In genomic region chr15:98715890-98716443, GRCh38 we compare ENCODE assay signal across 17 cellular contexts.
DNase-seq lines count a peak whose midpoint lies in the region; ATAC-seq, FAIRE-seq and TF ChIP-seq lines count a peak whose summit lies in the region.
"Had no signal": no experiment of that assay in that cellular context is flagged by ENCODE, and none has a peak within 500 bp of the region (broad histone marks: within the 10 kb centered on the region; RNA-seq: fewer than 3 reads in every experiment).

No MANE protein-coding gene starts in this region.

- CTCF ChIA-PET in WTC11 (lab: Charles Lee): no interaction called here

- peaks cover 11% of the 10 kb centered on the region for H3K9me3 Mint-ChIP-seq in WTC11

- H3K36me3 ChIP-seq in heart left ventricle (peaks cover 0 to 9% (median 0%) of the 10 kb centered on the region in 9 donors), left ventricle myocardium inferior (peaks cover 11% of the 10 kb centered on the region), tibial artery (peaks cover 7 to 16% (median 12%) of the 10 kb centered on the region in 3 donors), tibial nerve (peaks cover 0 to 14% (median 0%) of the 10 kb centered on the region in 3 donors), kidney (ENCODE audit: control insufficient read depth in 1 of 2, insufficient read depth in 2 of 2, low read length in 2 of 2) (peaks cover 0 to 7% of the 10 kb centered on the region in 2 donors)

- TF ChIP-seq POLR2A in heart left ventricle (IDR thresholded peaks at IDR 0.05) (no peak), tibial nerve (IDR thresholded peaks at IDR 0.05) (no peak)

- H3K27me3 Mint-ChIP-seq in WTC11 (ENCODE audit: low read depth): no peaks in the 10 kb centered on the region

- POLR2A ChIA-PET in WTC11 (lab: Charles Lee): no interaction called here

- no peak for FAIRE-seq in kidney (lab: Jason Lieb, UNC)
- FAIRE-seq: endothelial cell of umbilical vein had no signal

- intact Hi-C loops in heart left ventricle (cut with DNase I) (loop anchor here in 2 of 10 donors (5.0 kb wide), 2 partner anchors 44 to 64 kb away; no protein-coding TSS in a partner anchor), Right ventricle myocardium inferior (cut with DNase I) (no loop called here), left ventricle myocardium inferior (cut with micrococcal nuclease) (no loop called here), tibial artery (cut with DNase I; ENCODE audit: low total_unique reads) (no loop called here), kidney (cut with DNase I) (no loop called here)

- H3K27ac ChIP-seq in heart left ventricle: peak overlapping the region; percentile 61 to 96 (median 88)
- H3K27ac ChIP-seq in left ventricle myocardium inferior (replicated peaks): peak overlapping the region; percentile 90
- H3K27ac ChIP-seq in tibial artery: peak overlapping the region; percentile 62 to 76
- H3K27ac ChIP-seq in tibial nerve: peak overlapping the region in 2 of 4 donors; percentile 37 to 43
- H3K27ac ChIP-seq in kidney (ENCODE audit: low read depth in 2 of 2, low read length in 2 of 2): no peak overlapping the region
- H3K27ac ChIP-seq: parathyroid adenoma had no signal

- no peak overlapping the region for H3K4me3 Mint-ChIP-seq in WTC11

- H3K9me3 ChIP-seq in heart left ventricle (peaks cover 0 to 12% (median 5%) of the 10 kb centered on the region in 12 donors), left ventricle myocardium inferior (replicated peaks) (peaks cover 8% of the 10 kb centered on the region), tibial artery (peaks cover 0 to 3% (median 0%) of the 10 kb centered on the region in 3 donors), tibial nerve (peaks cover 0 to 11% (median 0%) of the 10 kb centered on the region in 4 donors), kidney (ENCODE audit: control insufficient read depth in 1 of 2, low read length in 2 of 2) (peaks cover 0 to 4% of the 10 kb centered on the region in 2 donors)
- H3K9me3 ChIP-seq: BE2C had no signal

- H3K4me3 ChIP-seq in heart left ventricle: no peak overlapping the region
- H3K4me3 ChIP-seq in left ventricle myocardium inferior: no peak overlapping the region
- H3K4me3 ChIP-seq in tibial artery: no peak overlapping the region
- H3K4me3 ChIP-seq in tibial nerve: no peak overlapping the region
- no peak overlapping the region for H3K4me3 ChIP-seq in kidney (ENCODE audit: low read length in 2 of 2)

- TF ChIP-seq CTCF in heart left ventricle (IDR thresholded peaks at IDR 0.05) (no peak), WTC11 (IDR thresholded peaks at IDR 0.05) (no peak), left ventricle myocardium inferior (IDR thresholded peaks at IDR 0.05; ENCODE audit: borderline replicate concordance) (no peak), tibial artery (IDR thresholded peaks at IDR 0.05) (no peak), tibial nerve (IDR thresholded peaks at IDR 0.05) (no peak), kidney (IDR thresholded peaks at IDR 0.05; ENCODE audit: borderline replicate concordance, extremely low read depth, insufficient read depth) (no peak)

- ATAC-seq in heart left ventricle (no peak), Right ventricle myocardium inferior (no peak), WTC11 (no peak)

- 69 to 84% (median 72%) methylated on average over 9 of the region's 9 CpGs for WGBS in heart left ventricle, 4 donors
- 82 to 88% methylated on average over 9 of the region's 9 CpGs for WGBS in tibial nerve, 2 donors

- peak overlapping the region; percentile 48 for H3K27ac Mint-ChIP-seq in WTC11

- no peak for TF ChIP-seq EP300 in tibial nerve (IDR thresholded peaks at IDR 0.05)

- peaks cover 94% of the 10 kb centered on the region for H3K4me1 Mint-ChIP-seq in WTC11

- H3K9ac ChIP-seq in kidney (ENCODE audit: low read length in 2 of 2): no peak overlapping the region
- H3K9ac ChIP-seq: parathyroid adenoma had no signal

- H3K27me3 ChIP-seq in heart left ventricle: no peaks in the 10 kb centered on the region
- H3K27me3 ChIP-seq in left ventricle myocardium inferior (ENCODE audit: low read depth): no peaks in the 10 kb centered on the region
- H3K27me3 ChIP-seq in tibial artery: no peaks in the 10 kb centered on the region
- no peaks in the 10 kb centered on the region for H3K27me3 ChIP-seq in tibial nerve
- H3K27me3 ChIP-seq: BE2C had no signal

- H3K36me3 Mint-ChIP-seq in WTC11: peaks cover 14% of the 10 kb centered on the region

- H3K4me1 ChIP-seq in heart left ventricle (peaks cover 0 to 86% (median 53%) of the 10 kb centered on the region in 12 donors), left ventricle myocardium inferior (peaks cover 89% of the 10 kb centered on the region), tibial artery (peaks cover 3 to 85% (median 76%) of the 10 kb centered on the region in 4 donors), tibial nerve (peaks cover 0 to 80% (median 37%) of the 10 kb centered on the region in 4 donors), kidney (ENCODE audit: control insufficient read depth in 1 of 2, insufficient read depth in 1 of 2, low read depth in 1 of 2, low read length in 2 of 2) (peaks cover 13 to 26% of the 10 kb centered on the region in 2 donors)
- H3K4me1 ChIP-seq: parathyroid adenoma had no signal

- DNase-seq in heart left ventricle (no peak), Right ventricle myocardium inferior (ENCODE audit: missing footprints) (no peak), WTC11 (ENCODE audit: low spot score) (no peak), left ventricle myocardium inferior (no peak), tibial artery (no peak), tibial nerve (ENCODE audit: low spot score in 2 of 2) (no peak), HT-29 (ENCODE audit: low spot score) (no peak), kidney (no peak)
- DNase-seq: activated CD4-positive, alpha-beta T cell treated with anti-CD3 and anti-CD28 coated beads for 1 hour; BE2C; cerebellar nuclear complex; Karpas-422; NCI-H1436 treated with DMSO at 0.1 percent for 48 hours; NCI-H446 treated with DMSO at 0.1 percent for 48 hours; OCI-M1 had no signal

TF ChIP-seq in WTC11, 78 proteins besides CTCF, POLR2A, EP300 and RAD21:
- TF ChIP-seq ZNF671 (CRISPR knock-in tag; IDR thresholded peaks at IDR 0.05) (no peak), USF2 (CRISPR knock-in tag; IDR thresholded peaks at IDR 0.05) (no peak), IRF1 (CRISPR knock-in tag; IDR thresholded peaks at IDR 0.05) (no peak), ATF2 (CRISPR knock-in tag; IDR thresholded peaks at IDR 0.05; ENCODE audit: borderline replicate concordance, low read depth) (no peak), PREB (CRISPR knock-in tag; IDR thresholded peaks at IDR 0.05; ENCODE audit: borderline replicate concordance) (no peak), ZMAT4 (CRISPR knock-in tag; IDR thresholded peaks at IDR 0.05) (no peak), ZNF263 (CRISPR knock-in tag; IDR thresholded peaks at IDR 0.05; ENCODE audit: low read depth) (no peak), E2F5 (CRISPR knock-in tag; IDR thresholded peaks at IDR 0.05) (no peak), ZNF396 (CRISPR knock-in tag; IDR thresholded peaks at IDR 0.05; ENCODE audit: borderline replicate concordance) (no peak), GRHL2 (CRISPR knock-in tag; IDR thresholded peaks at IDR 0.05; ENCODE audit: insufficient replicate concordance, severe bottlenecking) (no peak)
TF ChIP-seq in WTC11: peak in this region for 0.

Comparison
In these comparisons a context has a peak if more than half of its experiments do, and no peak if none do; other contexts are left out.
1. H3K27ac ChIP-seq: peak in heart left ventricle (12 of 12), left ventricle myocardium inferior (single experiment) and tibial artery (2 of 2); none in kidney (0 of 2).